Comparison of ENCODE assay signal across 10 cellular contexts in genomic region chr14:75980856-75981255, GRCh38. TPM values are rescaled to one million over a fixed set of nuclear protein-coding genes. Genes with fewer than 3 reads are reported as not detected.
DNase-seq lines count a peak whose midpoint lies in the region; ATAC-seq, FAIRE-seq and TF ChIP-seq lines count a peak whose summit lies in the region.
"Had no signal": no experiment of that assay in that cellular context is flagged by ENCODE, and none has a peak within 500 bp of the region (broad histone marks: within the 10 kb centered on the region; RNA-seq: fewer than 3 reads in every experiment).

No MANE protein-coding gene starts in this region.

- H3K9me3 ChIP-seq in GM12878 (replicated peaks; ENCODE audit: control insufficient read depth, insufficient read depth, low read length): no peaks in the 10 kb centered on the region
- H3K9me3 ChIP-seq in lung (ENCODE audit: control insufficient read depth in 2 of 2, insufficient read depth in 1 of 2, low read length in 1 of 2): no peaks in the 10 kb centered on the region
- H3K9me3 ChIP-seq in transverse colon: no peaks in the 10 kb centered on the region

- H3K79me2 ChIP-seq in GM12878 (ENCODE audit: control insufficient read depth, insufficient read depth, low read length): no peaks in the 10 kb centered on the region

- H3K4me3 ChIP-seq in GM12878 (no peak overlapping the region), lung (peak overlapping the region; percentile 30), transverse colon (peak overlapping the region in 3 of 4 donors; percentile 56 to 93 (median 65))

- 0 out of 2 replicates have a peak overlapping the region, but pooled peaks have one; percentile 13 for H3K4me2 ChIP-seq in GM12878 (ENCODE audit: control insufficient read depth, insufficient read depth)

- H3K4me1 ChIP-seq in GM12878 (ENCODE audit: control insufficient read depth, insufficient read depth, low read length) (peaks cover 22% of the 10 kb centered on the region), lung (ENCODE audit: control insufficient read depth in 2 of 2, insufficient read depth in 2 of 2, low read length in 2 of 2) (peaks cover 0 to 18% of the 10 kb centered on the region in 2 donors), transverse colon (peaks cover 8 to 67% (median 31%) of the 10 kb centered on the region in 4 donors)

- TF ChIP-seq POLR2A in GM12878 (IDR thresholded peaks at IDR 0.05; ENCODE audit: low read depth, low read length): no peak
- no peak for TF ChIP-seq POLR2A in transverse colon (IDR thresholded peaks at IDR 0.05)

- POLR2A ChIA-PET in GM12878 (lab: Charles Lee): interaction anchor here (1.5 kb wide), 1 partner anchor 20 kb away, joined by 3 read pairs; no protein-coding TSS in a partner anchor

- H3K27ac ChIP-seq in GM12878 (ENCODE audit: control insufficient read depth, insufficient read depth) (no peak overlapping the region), lung (ENCODE audit: low read depth in 1 of 2, low read length in 1 of 2) (peak overlapping the region in 1 of 2 donors; percentile 55), transverse colon (peak overlapping the region; percentile 92 to 95 (median 92))

- SMC1A ChIA-PET in GM12878 (lab: Charles Lee; ENCODE audit: uncharacterized antibody, unreplicated experiment): interaction anchor here (1.2 to 13.7 kb wide), 5 partner anchors 14 to 271 kb away, joined by 3 to 190 read pairs (median 5); no protein-coding TSS in a partner anchor

- no peaks in the 10 kb centered on the region for H3K36me3 Mint-ChIP-seq in activated T-cell treated with anti-CD3 and anti-CD28 coated beads, Interleukin-2, amount 50 U/mL, for 72 hours (ENCODE audit: insufficient read depth in 2 of 2)

- H4K20me1 ChIP-seq in GM12878 (ENCODE audit: control insufficient read depth, insufficient read depth): no peaks in the 10 kb centered on the region

- no peak for TF ChIP-seq RAD21 in GM12878 (IDR thresholded peaks at IDR 0.05; ENCODE audit: insufficient read depth, low read depth, low read length)

- H3K27me3 ChIP-seq in GM12878 (replicated peaks in 1 of 2; ENCODE audit: control insufficient read depth in 2 of 2, insufficient read depth in 2 of 2, low read length in 1 of 2) (no peaks in the 10 kb centered on the region; a peak in 1 of 4 replicates), lung (ENCODE audit: control insufficient read depth, insufficient read depth) (no peaks in the 10 kb centered on the region), transverse colon (no peaks in the 10 kb centered on the region)

- WGBS in GM12878 (ENCODE audit: insufficient coverage, insufficient replicate concordance, low lambda C conversion rate, missing lambda C conversion rate): 92% methylated on average over 8 of the region's 8 CpGs
- 62 to 80% methylated on average over 8 of the region's 8 CpGs for WGBS in lung, 2 donors
- WGBS in transverse colon (ENCODE audit: low coverage in 1 of 2), 2 donors: 80 to 82% methylated on average over 1 to 8 of the region's 8 CpGs

- in situ Hi-C loops in GM12878 (cut with MboI): loop anchor here (5.0 to 10.0 kb wide), 3 partner anchors 74 to 406 kb away; partner anchors contain the start of gene FLVCR2
- in situ Hi-C loops in transverse colon (cut with MboI; ENCODE audit: low pct_ligation_motif_present in 1 of 4, low pct_unique_long_range_greater_than_20kb in 1 of 4, low sequenced_read_pairs in 3 of 4): loop anchor here (5.0 to 10.0 kb wide), 3 partner anchors 76 to 266 kb away; no protein-coding TSS in a partner anchor

- intact Hi-C loops in GM12878 (cut with micrococcal nuclease; ENCODE audit: unreplicated experiment) (loop anchor here (5.0 to 10.0 kb wide), 2 partner anchors 174 to 406 kb away; partner anchors contain the start of gene FLVCR2), transverse colon (cut with DNase I; ENCODE audit: low total_unique reads) (loop anchor here (5.0 kb wide), 1 partner anchor 74 kb away; no protein-coding TSS in a partner anchor)

- no peaks in the 10 kb centered on the region for H3K27me3 Mint-ChIP-seq in activated T-cell treated with anti-CD3 and anti-CD28 coated beads, Interleukin-2, amount 50 U/mL, for 72 hours (ENCODE audit: low read depth)

- H3K36me3 ChIP-seq in GM12878 (ENCODE audit: control insufficient read depth in 2 of 2, insufficient read depth in 2 of 2, low read length in 1 of 2): no peaks in the 10 kb centered on the region
- no peaks in the 10 kb centered on the region for H3K36me3 ChIP-seq in lung (ENCODE audit: control insufficient read depth in 2 of 2, insufficient read depth in 2 of 2, low read length in 2 of 2)
- H3K36me3 ChIP-seq in transverse colon: no peaks in the 10 kb centered on the region

- no peak for FAIRE-seq in GM12878 (lab: Jason Lieb, UNC)

- RAD21 ChIA-PET in GM12878 (lab: Charles Lee; ENCODE audit: unreplicated experiment): interaction anchor here (1.1 to 11.1 kb wide), 5 partner anchors 9 to 404 kb away, joined by 3 to 179 read pairs (median 5); partner anchors contain the start of genes ERG28 and TTLL5

- TF ChIP-seq EP300 in GM12878 (IDR thresholded peaks at IDR 0.05; ENCODE audit: borderline replicate concordance in 1 of 2, control insufficient read depth in 1 of 2, low read depth in 2 of 2, low read length in 2 of 2) (no peak), transverse colon (IDR thresholded peaks at IDR 0.05; ENCODE audit: low read depth) (no peak)

- BruUV-seq in GM12878 (replicated peaks; lab: Mats Ljungman, UMichigan): no TSS peak

- no peaks in the 10 kb centered on the region for H3K9me3 Mint-ChIP-seq in activated T-cell treated with anti-CD3 and anti-CD28 coated beads, Interleukin-2, amount 50 U/mL, for 72 hours

- CTCF ChIA-PET in GM12878 (lab: Yijun Ruan, JAX): interaction anchor here (0.7 to 15.4 kb wide), 11 partner anchors 10 to 403 kb away, joined by 3 to 390 read pairs (median 20); partner anchors contain the start of gene FLVCR2

- H3K4me3 Mint-ChIP-seq in activated T-cell treated with anti-CD3 and anti-CD28 coated beads, Interleukin-2, amount 50 U/mL, for 72 hours: peak overlapping the region; percentile 81 to 90

- H3K27ac Mint-ChIP-seq in activated T-cell treated with anti-CD3 and anti-CD28 coated beads, Interleukin-2, amount 50 U/mL, for 72 hours: no peak overlapping the region

- ATAC-seq in activated T-cell treated with anti-CD3 and anti-CD28 coated beads, Interleukin-2, amount 50 U/mL, for 72 hours (replicated peaks in 1 of 2): no peak
- ATAC-seq in GM12878 (no peak), lung (ENCODE audit: insufficient read depth, low FRiP score) (no peak), GM21619 (IDR thresholded peaks at IDR 0.05; ENCODE audit: unreplicated experiment) (no peak), HG03280 (IDR thresholded peaks at IDR 0.05; ENCODE audit: unreplicated experiment) (no peak), GM19351 (IDR thresholded peaks at IDR 0.05; ENCODE audit: unreplicated experiment) (no peak)

- TF ChIP-seq CTCF in GM12878 (IDR thresholded peaks at IDR 0.05 in 2 of 3, conservative IDR thresholded peaks at IDR 0.05 in 1 of 3; ENCODE audit: control insufficient read depth in 2 of 3, extremely low read depth in 1 of 3, insufficient read depth in 1 of 3, low read depth in 3 of 3, low read length in 3 of 3) (no peak), lung (IDR thresholded peaks at IDR 0.05; ENCODE audit: control extremely low read depth, extremely low read depth) (no peak), transverse colon (IDR thresholded peaks at IDR 0.05) (no peak)

- no peak for DNase-seq in activated T-cell treated with anti-CD3 and anti-CD28 coated beads, Interleukin-2, amount 50 U/mL, for 72 hours
- no peak for DNase-seq in activated T-cell treated with anti-CD3 and anti-CD28 coated beads, Interleukin-2, amount 50 U/mL, for 1 hour
- DNase-seq in GM12878 (ENCODE audit: low read depth, low spot score): no peak
- no peak for DNase-seq in lung (ENCODE audit: low spot score)
- DNase-seq in transverse colon: no peak
- DNase-seq: effector CD8-positive, alpha-beta T cell; GDM1 had no signal

- peaks cover 45% of the 10 kb centered on the region for H3K4me1 Mint-ChIP-seq in activated T-cell treated with anti-CD3 and anti-CD28 coated beads, Interleukin-2, amount 50 U/mL, for 72 hours (ENCODE audit: low read depth)

- no peak overlapping the region for H2AFZ ChIP-seq in GM12878 (ENCODE audit: control insufficient read depth, low read depth, low read length)

- H3K9ac ChIP-seq in GM12878 (ENCODE audit: control insufficient read depth, insufficient read depth, low read length): no peak overlapping the region

RNA-seq across cellular contexts. Expression of gene TGFB3, which starts 0.9 kb away (rescaled TPM):
- 1 to 10 TPM; 5.5 to 9.3 TPM for total RNA-seq in activated T-cell treated with anti-CD3 and anti-CD28 coated beads, Interleukin-2, amount 50 U/mL, for 72 hours
- total RNA-seq in GM12878 (2013; cell fraction: nucleolus; rRNA removed): 7.7 and 8.6 TPM in 2 replicates
- total RNA-seq in GM12878 (2014; rRNA removed) (0.76 and 0.79 TPM in 2 replicates), GM12878 (2014; rRNA removed; fragmentation: Illumina TruSeq; extraction: Trizol) (0.60 and 0.76 TPM in 2 replicates), GM12878 (2021) (1.1 and 2.0 TPM in 2 replicates), lung (10 to 100 TPM; 23.4 to 47.7 TPM), transverse colon (10 to 100 TPM in 2 of 4 donors, 1 to 10 TPM in 2; 4.4 to 22.5 (median 13.1) TPM)
- 1.2 TPM for polyA plus RNA-seq in GM12878 (2011; ENCODE audit: low read depth)
- polyA plus RNA-seq in GM12878 (2011; rRNA removed) (1.9 and 2.6 TPM in 2 replicates), GM12878 (2014; fragmentation: Illumina TruSeq; extraction: Trizol) (1.4 TPM in 2 replicates), GM12878 (2014; fragmentation: Nextera tagmentation; extraction: Ambion mirVana) (under 1 TPM; 0.27 to 0.47 TPM), GM12878 (2014; rRNA removed) (0.56 and 1.3 TPM in 2 replicates), GM12878 (2016; fragmentation: Nextera tagmentation; extraction: Ambion mirVana) (under 1 TPM; 0.50 to 0.86 TPM), lung (10 to 100 TPM in 1 of 2 donors, 1 to 10 TPM in 1; 7.7 to 16.5 TPM)
- 2.4 and 2.5 TPM in 2 replicates for polyA plus RNA-seq in GM12878 (2011; cell fraction: cytosol; rRNA removed)
- 9.2 and 10.7 TPM in 2 replicates for polyA plus RNA-seq in GM12878 (2011; cell fraction: nucleus; rRNA removed)
- 1.5 and 2.0 TPM in 2 replicates for polyA plus RNA-seq in GM12878 (2012)
- 1.9 and 12.4 TPM in 2 replicates for polyA minus RNA-seq in GM12878 (2011; rRNA and poly(A)+ RNA removed)
- 0.53 TPM in 1 of 2 replicates, not detected in the other for polyA minus RNA-seq in GM12878 (2011; cell fraction: cytosol; rRNA and poly(A)+ RNA removed)
- polyA minus RNA-seq in GM12878 (2011; cell fraction: nucleus; rRNA and poly(A)+ RNA removed): 1.8 and 3.6 TPM in 2 replicates

RNA-seq across cellular contexts. Expression of gene IFT43, which starts 4.7 kb away (rescaled TPM):
- total RNA-seq in activated T-cell treated with anti-CD3 and anti-CD28 coated beads, Interleukin-2, amount 50 U/mL, for 72 hours: 10 to 100 TPM; 10.4 to 12.2 TPM
- 27.0 and 28.8 TPM in 2 replicates for total RNA-seq in GM12878 (2013; cell fraction: nucleolus; rRNA removed)
- total RNA-seq in GM12878 (2014; rRNA removed) (11.2 and 11.9 TPM in 2 replicates), GM12878 (2014; rRNA removed; fragmentation: Illumina TruSeq; extraction: Trizol) (9.3 and 9.6 TPM in 2 replicates), GM12878 (2021) (8.2 and 8.9 TPM in 2 replicates), lung (10 to 100 TPM; 36.9 to 43.9 TPM), transverse colon (100 to 1,000 TPM in 1 of 4 donors, 10 to 100 TPM in 3; 24.5 to 412 (median 31.2) TPM)
- 11.8 TPM for polyA plus RNA-seq in GM12878 (2011; ENCODE audit: low read depth)
- polyA plus RNA-seq in GM12878 (2011; rRNA removed) (20.6 and 24.8 TPM in 2 replicates), GM12878 (2014; fragmentation: Illumina TruSeq; extraction: Trizol) (8.2 and 10.9 TPM in 2 replicates), GM12878 (2014; fragmentation: Nextera tagmentation; extraction: Ambion mirVana) (10 to 100 TPM; 15.8 to 18.1 TPM), GM12878 (2014; rRNA removed) (9.6 and 12.2 TPM in 2 replicates), GM12878 (2016; fragmentation: Nextera tagmentation; extraction: Ambion mirVana) (10 to 100 TPM; 18.9 to 22.4 TPM), lung (10 to 100 TPM; 35.4 to 51.6 TPM)
- 20.6 and 21.2 TPM in 2 replicates for polyA plus RNA-seq in GM12878 (2011; cell fraction: cytosol; rRNA removed)
- polyA plus RNA-seq in GM12878 (2011; cell fraction: nucleus; rRNA removed): 25.3 and 28.3 TPM in 2 replicates
- 10.5 and 11.9 TPM in 2 replicates for polyA plus RNA-seq in GM12878 (2012)
- polyA minus RNA-seq in GM12878 (2011; rRNA and poly(A)+ RNA removed): 6.8 and 7.8 TPM in 2 replicates
- polyA minus RNA-seq in GM12878 (2011; cell fraction: cytosol; rRNA and poly(A)+ RNA removed): 2.8 and 6.4 TPM in 2 replicates
- polyA minus RNA-seq in GM12878 (2011; cell fraction: nucleus; rRNA and poly(A)+ RNA removed): 12.0 and 16.3 TPM in 2 replicates
